8 cellular contexts compared by ENCODE assay signal in the genomic region with DNA sequence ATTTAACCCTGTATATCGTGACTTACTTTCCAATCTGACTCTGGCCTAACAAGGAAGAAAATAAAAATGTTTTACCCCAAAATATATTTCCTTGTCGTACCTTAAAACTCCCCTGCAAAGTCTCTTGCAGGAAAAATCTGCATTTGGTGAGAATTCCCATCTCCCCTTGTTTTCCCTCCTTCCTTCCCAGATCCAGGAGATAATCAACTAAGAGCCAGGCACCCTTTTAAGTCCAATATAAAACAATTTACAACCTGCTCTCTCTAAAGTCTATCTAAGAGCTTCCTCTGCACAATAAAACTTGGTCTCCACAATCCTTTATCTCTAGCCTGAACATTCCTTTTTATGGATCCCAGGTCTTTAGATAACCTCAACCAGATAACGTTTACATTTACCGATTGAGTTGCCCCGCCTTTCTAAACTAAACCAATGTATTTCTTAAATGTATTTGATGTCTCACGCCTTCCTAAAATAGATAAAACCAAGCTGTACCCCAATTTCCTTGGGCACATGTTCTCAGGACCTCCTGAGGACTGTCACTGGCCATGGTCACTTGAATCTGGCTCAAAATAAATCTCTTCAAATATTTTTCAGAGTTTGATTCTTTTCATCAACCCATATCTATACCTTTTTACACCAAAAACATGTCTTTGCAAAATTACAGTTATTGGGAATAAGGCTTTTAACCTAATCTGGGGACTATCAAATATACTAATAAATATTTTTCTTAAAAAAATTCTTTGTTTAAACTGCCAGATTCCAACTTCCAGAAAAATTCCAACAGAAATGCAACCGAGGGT. TPM values are rescaled to one million over a fixed set of nuclear protein-coding genes. Genes with fewer than 3 reads are reported as not detected.
DNase-seq lines count a peak whose midpoint lies in the region; ATAC-seq, FAIRE-seq and TF ChIP-seq lines count a peak whose summit lies in the region.

No MANE protein-coding gene starts in this region.

- H3K36me3 ChIP-seq in HUES64 (ENCODE audit: insufficient read depth, low read length) (peaks cover 20% of the 10 kb centered on the region), bronchial epithelial cell (ENCODE audit: control insufficient read depth, insufficient read depth, low read length) (no peaks in the 10 kb centered on the region), mucosa of stomach (ENCODE audit: control insufficient read depth, insufficient read depth, low read length) (no peaks in the 10 kb centered on the region)

- in situ Hi-C loops in ACHN (cut with HindIII; ENCODE audit: low pct_ligation_motif_present, low pct_unique_long_range_greater_than_20kb, low sequenced_read_pairs), result no loop called here

- H3K9me3 ChIP-seq in HUES64 (ENCODE audit: insufficient read depth, low read depth, low read length) (no peaks in the 10 kb centered on the region), mucosa of stomach (ENCODE audit: control insufficient read depth, low read length) (no peaks in the 10 kb centered on the region)

- peak overlapping the region; percentile 100 for H3K27ac ChIP-seq in HUES64 (ENCODE audit: low read depth, low read length)

- H3K4me1 ChIP-seq in HUES64 (ENCODE audit: insufficient read depth, low read length), result peaks cover 27% of the 10 kb centered on the region
- peaks cover 8% of the 10 kb centered on the region for H3K4me1 ChIP-seq in mucosa of stomach (ENCODE audit: control insufficient read depth, insufficient read depth, low read length)

- TF ChIP-seq CTCF in bronchial epithelial cell (IDR thresholded peaks at IDR 0.05; ENCODE audit: insufficient read depth, low read length, severe bottlenecking), result no peak
- no peak for TF ChIP-seq CTCF in D721Med (IDR thresholded peaks at IDR 0.05; ENCODE audit: insufficient read depth, missing control alignments)

- FAIRE-seq in bronchial epithelial cell (lab: Jason Lieb, UNC) (no peak), D721Med (lab: Jason Lieb, UNC) (no peak)

- H3K27me3 ChIP-seq in HUES64 (ENCODE audit: insufficient read depth, low read length) (no peaks in the 10 kb centered on the region), bronchial epithelial cell (ENCODE audit: control insufficient read depth, insufficient read depth, low read length) (no peaks in the 10 kb centered on the region), mucosa of stomach (ENCODE audit: control insufficient read depth, insufficient read depth, low read length) (no peaks in the 10 kb centered on the region)

- peak overlapping the region; percentile 94 for H3K4me3 ChIP-seq in HUES64 (ENCODE audit: low read length)
- peak overlapping the region; percentile 51 for H3K4me3 ChIP-seq in bronchial epithelial cell (ENCODE audit: low read depth, low read length)
- H3K4me3 ChIP-seq in mucosa of stomach (ENCODE audit: low read length), result no peak overlapping the region

- DNase-seq in ACHN, result peak; percentile 8
- no peak for DNase-seq in bronchial epithelial cell (ENCODE audit: low read depth)
- DNase-seq in NCI-H1105 (lab: John Stamatoyannopoulos, UW), result no peak
- no peak for DNase-seq in germinal center (ENCODE audit: low spot score)
- DNase-seq in D721Med (ENCODE audit: insufficient read length, low spot score), result no peak

- ATAC-seq in GM21526 (IDR thresholded peaks at IDR 0.05; ENCODE audit: low FRiP score, unreplicated experiment), result no peak

- 36% methylated on average over 7 of the region's 7 CpGs for WGBS in HUES64

- H3K9ac ChIP-seq in HUES64 (ENCODE audit: low read depth, low read length), result peak overlapping the region; percentile 97
- peak overlapping the region; percentile 90 for H3K9ac ChIP-seq in mucosa of stomach (ENCODE audit: low read length)

RNA-seq across cellular contexts. Expression of a gene that starts 1.0 kb away (rescaled TPM):
- 13.9 TPM for polyA plus RNA-seq in HUES64 (2013, experiment 1 of 2)
- polyA plus RNA-seq in HUES64 (2013, experiment 2 of 2), result 16.6 TPM
- total RNA-seq in bronchial epithelial cell, result 12.7 and 12.9 TPM in 2 replicates

RNA-seq across cellular contexts. Expression of a gene that starts 48.2 kb away (rescaled TPM):
- 15.7 TPM for polyA plus RNA-seq in HUES64 (2013, experiment 1 of 2)
- 18.4 TPM for polyA plus RNA-seq in HUES64 (2013, experiment 2 of 2)
- total RNA-seq in bronchial epithelial cell, result 0.51 and 0.79 TPM in 2 replicates
